Comparison of ENCODE assay signal across 9 cellular contexts in the genomic region with DNA sequence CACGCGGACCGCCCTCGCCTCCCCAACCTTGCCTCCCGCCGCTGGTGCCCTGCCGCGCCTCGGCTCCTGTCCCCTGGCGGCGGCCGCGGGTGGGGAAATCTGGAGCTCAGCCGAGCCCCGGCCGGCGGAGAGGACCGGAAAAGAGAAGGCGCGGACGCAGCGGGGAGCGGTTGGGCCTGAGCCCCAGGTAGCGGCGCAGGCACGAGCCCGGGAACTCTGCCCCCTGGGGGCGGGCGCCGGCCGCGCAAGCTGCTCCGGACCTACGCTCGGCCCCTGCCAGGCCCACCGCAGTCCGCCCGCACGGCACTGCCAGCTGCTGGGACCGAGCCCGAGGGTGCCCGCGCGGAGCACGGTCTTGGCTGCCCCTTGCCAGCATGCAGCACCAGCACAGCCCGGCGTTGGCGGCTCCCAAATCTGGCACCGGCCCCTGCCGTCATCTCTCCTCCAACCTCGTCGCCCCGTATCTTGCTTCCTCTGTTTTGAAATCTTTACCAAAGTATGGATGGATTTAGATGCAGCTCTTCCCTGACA. TPM values are rescaled to one million over a fixed set of nuclear protein-coding genes. Genes with fewer than 3 reads are reported as not detected.
DNase-seq lines count a peak whose midpoint lies in the region; ATAC-seq, FAIRE-seq and TF ChIP-seq lines count a peak whose summit lies in the region.
"Had no signal": no experiment of that assay in that cellular context is flagged by ENCODE, and none has a peak within 500 bp of the region (broad histone marks: within the 10 kb centered on the region; RNA-seq: fewer than 3 reads in every experiment).

A gene with protein sequence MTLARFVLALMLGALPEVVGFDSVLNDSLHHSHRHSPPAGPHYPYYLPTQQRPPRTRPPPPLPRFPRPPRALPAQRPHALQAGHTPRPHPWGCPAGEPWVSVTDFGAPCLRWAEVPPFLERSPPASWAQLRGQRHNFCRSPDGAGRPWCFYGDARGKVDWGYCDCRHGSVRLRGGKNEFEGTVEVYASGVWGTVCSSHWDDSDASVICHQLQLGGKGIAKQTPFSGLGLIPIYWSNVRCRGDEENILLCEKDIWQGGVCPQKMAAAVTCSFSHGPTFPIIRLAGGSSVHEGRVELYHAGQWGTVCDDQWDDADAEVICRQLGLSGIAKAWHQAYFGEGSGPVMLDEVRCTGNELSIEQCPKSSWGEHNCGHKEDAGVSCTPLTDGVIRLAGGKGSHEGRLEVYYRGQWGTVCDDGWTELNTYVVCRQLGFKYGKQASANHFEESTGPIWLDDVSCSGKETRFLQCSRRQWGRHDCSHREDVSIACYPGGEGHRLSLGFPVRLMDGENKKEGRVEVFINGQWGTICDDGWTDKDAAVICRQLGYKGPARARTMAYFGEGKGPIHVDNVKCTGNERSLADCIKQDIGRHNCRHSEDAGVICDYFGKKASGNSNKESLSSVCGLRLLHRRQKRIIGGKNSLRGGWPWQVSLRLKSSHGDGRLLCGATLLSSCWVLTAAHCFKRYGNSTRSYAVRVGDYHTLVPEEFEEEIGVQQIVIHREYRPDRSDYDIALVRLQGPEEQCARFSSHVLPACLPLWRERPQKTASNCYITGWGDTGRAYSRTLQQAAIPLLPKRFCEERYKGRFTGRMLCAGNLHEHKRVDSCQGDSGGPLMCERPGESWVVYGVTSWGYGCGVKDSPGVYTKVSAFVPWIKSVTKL (minus strand): TSS at position 161 of the 531 bp plus-strand sequence. CDS start 283 bp downstream, outside the sequence.

- 2% methylated on average over 11 of the region's 53 CpGs for WGBS in suprapubic skin

- peak; percentile 66 for FAIRE-seq in GM19239 (lab: Jason Lieb, UNC)

- H3K4me1 ChIP-seq in suprapubic skin = peaks cover 18% of the 10 kb centered on the region

- H3K36me3 ChIP-seq in suprapubic skin = no peaks in the 10 kb centered on the region

- H3K4me1 Mint-ChIP-seq in CD14-positive monocyte (peaks cover 12% of the 10 kb centered on the region), natural killer cell (peaks cover 8 to 14% of the 10 kb centered on the region in 2 donors)

- peaks cover 61 to 80% (median 73%) of the 10 kb centered on the region in 3 donors for H3K27me3 Mint-ChIP-seq in CD14-positive monocyte (ENCODE audit: low read depth in 3 of 3)
- H3K27me3 Mint-ChIP-seq in natural killer cell (ENCODE audit: low read depth in 2 of 2) = peaks cover 48 to 65% of the 10 kb centered on the region in 2 donors

- peak within 1 kb of the TSS; percentile 67 for H3K27ac ChIP-seq in suprapubic skin

- H3K9me3 Mint-ChIP-seq in CD14-positive monocyte (peaks cover 0 to 9% (median 5%) of the 10 kb centered on the region in 7 donors), natural killer cell (no peaks in the 10 kb centered on the region)

- DNase-seq in CD14-positive monocyte (ENCODE audit: low spot score) = peak; percentile 59
- DNase-seq in GM19239 (ENCODE audit: insufficient read length, low spot score) = peak; percentile 84
- peak; percentile 40 for DNase-seq in NCI-H82 treated with DMSO at 0.1 percent for 48 hours (lab: John Stamatoyannopoulos, UW; ENCODE audit: unreplicated experiment)
- peak; percentile 53 for DNase-seq in activated T-cell treated with anti-CD3 and anti-CD28 coated beads, Interleukin-2, amount 50 U/mL, for 1 hour
- peak; percentile 81 for DNase-seq in fibroblast of gingiva (ENCODE audit: low read depth)
- DNase-seq in natural killer cell = peak; percentile 27
- peak; percentile 79 to 84 for DNase-seq in suprapubic skin (ENCODE audit: low spot score in 2 of 2)

- ATAC-seq in HG03196 (IDR thresholded peaks at IDR 0.05; ENCODE audit: unreplicated experiment) (peak; percentile 97), natural killer cell (peak; percentile 75 to 82 (median 79))

- H3K4me3 Mint-ChIP-seq in CD14-positive monocyte (peak within 1 kb of the TSS; percentile 61 to 88), natural killer cell (peak within 1 kb of the TSS; percentile 72)

- peak within 1 kb of the TSS in 2 of 7 donors; percentile 4 to 41 for H3K27ac Mint-ChIP-seq in CD14-positive monocyte
- H3K27ac Mint-ChIP-seq in natural killer cell = no peak within 1 kb of the TSS

- TF ChIP-seq CTCF in CD14-positive monocyte (IDR thresholded peaks at IDR 0.05) = peak; percentile 86
- TF ChIP-seq CTCF in natural killer cell (IDR thresholded peaks at IDR 0.05) = peak; percentile 26
- peak; percentile 21 to 92 for TF ChIP-seq CTCF in suprapubic skin (IDR thresholded peaks at IDR 0.05)

- TF ChIP-seq EP300 in suprapubic skin (IDR thresholded peaks at IDR 0.05) = no peak

- peaks cover 14% of the 10 kb centered on the region for H3K27me3 ChIP-seq in suprapubic skin

- no peaks in the 10 kb centered on the region for H3K9me3 ChIP-seq in suprapubic skin

- no peak for TF ChIP-seq POLR2A in suprapubic skin (IDR thresholded peaks at IDR 0.05)

- intact Hi-C loops in CD14-positive monocyte (cut with micrococcal nuclease) = loop anchor here in 1 of 2 donors (5.0 kb wide), 1 partner anchor 71 kb away; no protein-coding TSS in a partner anchor
- intact Hi-C loops in natural killer cell (cut with micrococcal nuclease) = no loop called here

- peak within 1 kb of the TSS; percentile 68 for H3K4me3 ChIP-seq in suprapubic skin

- H3K36me3 Mint-ChIP-seq in CD14-positive monocyte (peaks cover 0 to 14% of the 10 kb centered on the region in 2 donors), natural killer cell (peaks cover 8% of the 10 kb centered on the region)

RNA-seq across cellular contexts. Expression of the gene that starts here (rescaled TPM):
- polyA plus RNA-seq in CD14-positive monocyte = not detected
- total RNA-seq in natural killer cell (not detected), suprapubic skin (10 to 100 TPM in 1 of 4 donors, 1 to 10 TPM in 3; 7.5 to 14.0 (median 8.7) TPM)
- total RNA-seq: T-helper 2 cell treated with Interferon-gamma antibody and Interleukin-4, amounts not matched to agents 100 ng/mL and 5 ng/mL, for 36 hours had no signal

Comparison
In these comparisons a context has a peak if more than half of its experiments do, and no peak if none do; other contexts are left out.
1. Peak in every context shown above with its lines: DNase-seq, ATAC-seq, H3K4me3 ChIP-seq and H3K27ac ChIP-seq.
2. RNA of the gene that starts here (total RNA-seq): 7.5 to 14.0 TPM in suprapubic skin; not detected in natural killer cell; every median in the first group is over 4 times any median in the second.
3. Peak in DNase-seq in CD14-positive monocyte; RNA of the gene not detected or under 1 TPM.
4. Peak in DNase-seq and ATAC-seq in natural killer cell; RNA of the gene not detected or under 1 TPM.
5. DNase-seq: peak in every context shown above with its lines; median percentile 84 in GM19239; 82 in suprapubic skin; 81 in fibroblast of gingiva; 59 in CD14-positive monocyte; 53 in activated T-cell treated with anti-CD3 and anti-CD28 coated beads, Interleukin-2, amount 50 U/mL, for 1 hour; 40 in NCI-H82 treated with DMSO at 0.1 percent for 48 hours; 27 in natural killer cell.
6. CTCF ChIP-seq: peak in every context shown above with its lines; median percentile 86 in CD14-positive monocyte; 56 in suprapubic skin; 26 in natural killer cell.